In genomic region chr17:28145348-28145747, GRCh38 we compare ENCODE assay signal across 22 cellular contexts.
DNase-seq lines count a peak whose midpoint lies in the region; TF ChIP-seq lines count a peak whose summit lies in the region.
"Had no signal": no experiment of that assay in that cellular context is flagged by ENCODE, and none has a peak within 500 bp of the region (broad histone marks: within the 10 kb centered on the region; RNA-seq: fewer than 3 reads in every experiment).

No MANE protein-coding gene starts in this region.

- H4K8ac ChIP-seq in mesenchymal stem cell (ENCODE audit: low read length) = no peak overlapping the region

- no peak overlapping the region for H2AFZ ChIP-seq in mesenchymal stem cell (ENCODE audit: low read depth, low read length)

- no peak overlapping the region for H3K27ac Mint-ChIP-seq in progenitor cell of endocrine pancreas
- H3K27ac Mint-ChIP-seq: memory B cell; stimulated activated naive B cell treated with anti-CD40 and anti-IgM and Interleukin-4, amounts not matched to agents 10 μg/mL and 1 μg/mL and 100 μg/mL, for 72 hours had no signal

- H3K79me1 ChIP-seq in mesenchymal stem cell (replicated peaks; ENCODE audit: low read length, poor library complexity, severe bottlenecking) = no peaks in the 10 kb centered on the region

- no peak for TF ChIP-seq CTCF in brain microvascular endothelial cell (IDR thresholded peaks at IDR 0.05; ENCODE audit: low read depth, low read length, missing control alignments)
- TF ChIP-seq CTCF in progenitor cell of endocrine pancreas (IDR thresholded peaks at IDR 0.05; ENCODE audit: unreplicated experiment) = no peak

- H3K36me3 ChIP-seq in brain microvascular endothelial cell (replicated peaks) (peaks cover 4% of the 10 kb centered on the region), mesenchymal stem cell (ENCODE audit: control insufficient read depth in 1 of 2, insufficient read depth in 2 of 2, low read depth in 1 of 2, low read length in 2 of 2) (peaks cover 0 to 37% of the 10 kb centered on the region in 2 experiments)

- H2AK5ac ChIP-seq in mesenchymal stem cell (ENCODE audit: low read length, severe bottlenecking) = no peak overlapping the region

- H3K4ac ChIP-seq in mesenchymal stem cell (ENCODE audit: low read depth in 1 of 2, low read length in 2 of 2) = no peak overlapping the region

- H3K27me3 Mint-ChIP-seq in progenitor cell of endocrine pancreas = no peaks in the 10 kb centered on the region
- H3K27me3 Mint-ChIP-seq: memory B cell; stimulated activated naive B cell treated with anti-CD40 and anti-IgM and Interleukin-4, amounts not matched to agents 10 μg/mL and 1 μg/mL and 100 μg/mL, for 72 hours had no signal

- H3K9me3 ChIP-seq in mesenchymal stem cell (ENCODE audit: control insufficient read depth, low read length) = no peaks in the 10 kb centered on the region
- H3K9me3 ChIP-seq: heart right ventricle, tibial artery had no signal

- H3K27me3 ChIP-seq in brain microvascular endothelial cell (replicated peaks) (no peaks in the 10 kb centered on the region), mesenchymal stem cell (ENCODE audit: control insufficient read depth in 1 of 2, insufficient read depth in 1 of 2, low read length in 2 of 2) (no peaks in the 10 kb centered on the region)
- H3K27me3 ChIP-seq: heart right ventricle, tibial artery had no signal

- no peak overlapping the region for H3K4me3 Mint-ChIP-seq in progenitor cell of endocrine pancreas (ENCODE audit: low read depth)
- H3K4me3 Mint-ChIP-seq: memory B cell; stimulated activated naive B cell treated with anti-CD40 and anti-IgM and Interleukin-4, amounts not matched to agents 10 μg/mL and 1 μg/mL and 100 μg/mL, for 72 hours had no signal

- no peak overlapping the region for H3K9ac ChIP-seq in mesenchymal stem cell (ENCODE audit: low read length)

- H2BK12ac ChIP-seq in mesenchymal stem cell (ENCODE audit: low read length in 2 of 2) = no peak overlapping the region

- no peak overlapping the region for H3K4me2 ChIP-seq in mesenchymal stem cell (ENCODE audit: low read length, poor library complexity, severe bottlenecking)

- no peaks in the 10 kb centered on the region for H3K4me1 ChIP-seq in mesenchymal stem cell (ENCODE audit: control insufficient read depth, insufficient read depth, low read depth, low read length)
- H3K4me1 ChIP-seq: tibial artery had no signal

- 100% methylated on average over 1 of the region's 2 CpGs for WGBS in mesenchymal stem cell

- no peak overlapping the region for H3K18ac ChIP-seq in mesenchymal stem cell (ENCODE audit: low read depth in 1 of 2, low read length in 2 of 2)

- no peak overlapping the region for H2BK120ac ChIP-seq in mesenchymal stem cell (ENCODE audit: low read depth, low read length)

- no peak overlapping the region for H2BK5ac ChIP-seq in mesenchymal stem cell (ENCODE audit: low read depth, low read length, poor library complexity, severe bottlenecking)

- peaks cover 3% of the 10 kb centered on the region for H3K36me3 Mint-ChIP-seq in progenitor cell of endocrine pancreas (ENCODE audit: insufficient read depth)

- H3K27ac ChIP-seq in brain microvascular endothelial cell = no peak overlapping the region
- no peak overlapping the region for H3K27ac ChIP-seq in mesenchymal stem cell (ENCODE audit: low read length, poor library complexity, severe bottlenecking)
- H3K27ac ChIP-seq: epithelial cell of prostate, tibial artery had no signal

- H3K4me3 ChIP-seq in brain microvascular endothelial cell (ENCODE audit: low read depth, low read length) = no peak overlapping the region
- H3K4me3 ChIP-seq in mesenchymal stem cell (ENCODE audit: insufficient read depth in 1 of 2, low read depth in 1 of 2, low read length in 2 of 2) = no peak overlapping the region
- H3K4me3 ChIP-seq: heart right ventricle, tibial artery had no signal

- no peak overlapping the region for H3K23ac ChIP-seq in mesenchymal stem cell (ENCODE audit: low read length in 2 of 2)

- H3K14ac ChIP-seq in mesenchymal stem cell (ENCODE audit: low read length in 2 of 2) = no peak overlapping the region

- in situ Hi-C loops in brain microvascular endothelial cell (cut with HindIII; ENCODE audit: low pct_ligation_motif_present, low sequenced_read_pairs) = no loop called here

- DNase-seq in EL (peak; percentile 68), LHCN-M2 (ENCODE audit: low read depth) (peak; percentile 50), brain microvascular endothelial cell (peak; percentile 8), mesenchymal stem cell (peak; percentile 22), progenitor cell of endocrine pancreas (ENCODE audit: low spot score, unreplicated experiment) (no peak), NCI-H2029 treated with DMSO at 0.1 percent for 48 hours (lab: John Stamatoyannopoulos, UW) (no peak)
- DNase-seq in stimulated activated CD4-positive, alpha-beta T cell treated with anti-CD3 and anti-CD28 coated beads, Interleukin-2, amount 100 ng/mL, for 48 hours = no peak
- DNase-seq in effector CD8-positive, alpha-beta T cell (lab: John Stamatoyannopoulos, UW) = no peak
- DNase-seq: activated CD4-positive, CD25-positive, alpha-beta regulatory T cell treated with anti-CD3 and anti-CD28 coated beads, Interleukin-2, amount 50 U/mL, for 72 hours; activated effector memory CD4-positive, alpha-beta T cell treated with anti-CD3 and anti-CD28 coated beads, Interleukin-2, amount 50 U/mL, for 16 hours; amygdala; C1 segment of cervical spinal cord; DMS153; heart right ventricle; MM.1S; NCI-H187 treated with DMSO at 0.1 percent for 48 hours; SHP77; stimulated activated CD4-positive, alpha-beta T cell treated with anti-CD3 and anti-CD28 coated beads, Interleukin-12 subunit alpha, Interleukin-12 subunit beta, amount 100 ng/mL, for 4 hours; stimulated activated naive B cell treated with anti-CD40 and anti-IgM and Interleukin-4, amounts not matched to agents 10 μg/mL and 1 μg/mL and 100 μg/mL, for 72 hours; tibial artery had no signal

- H3K9me3 Mint-ChIP-seq in progenitor cell of endocrine pancreas (ENCODE audit: low read depth) = no peaks in the 10 kb centered on the region
- H3K9me3 Mint-ChIP-seq: memory B cell; stimulated activated naive B cell treated with anti-CD40 and anti-IgM and Interleukin-4, amounts not matched to agents 10 μg/mL and 1 μg/mL and 100 μg/mL, for 72 hours had no signal

- no peak overlapping the region for H2BK15ac ChIP-seq in mesenchymal stem cell (ENCODE audit: low read depth, poor library complexity, severe bottlenecking)

- no peak overlapping the region for H4K91ac ChIP-seq in mesenchymal stem cell (ENCODE audit: low read length)

- H3K4me1 Mint-ChIP-seq in progenitor cell of endocrine pancreas (ENCODE audit: low read depth) = peaks cover 18% of the 10 kb centered on the region
- H3K4me1 Mint-ChIP-seq: memory B cell had no signal

Comparison
In these comparisons a context has a peak if more than half of its experiments do, and no peak if none do; other contexts are left out.
1. DNase-seq: peak in EL (single experiment), LHCN-M2 (single experiment), brain microvascular endothelial cell (single experiment) and mesenchymal stem cell (single experiment); none in progenitor cell of endocrine pancreas (single experiment), stimulated activated CD4-positive, alpha-beta T cell treated with anti-CD3 and anti-CD28 coated beads, Interleukin-2, amount 100 ng/mL, for 48 hours (0 of 2), NCI-H2029 treated with DMSO at 0.1 percent for 48 hours (single experiment) and effector CD8-positive, alpha-beta T cell (single experiment).